8 cellular contexts compared by ENCODE assay signal in the genomic region with DNA sequence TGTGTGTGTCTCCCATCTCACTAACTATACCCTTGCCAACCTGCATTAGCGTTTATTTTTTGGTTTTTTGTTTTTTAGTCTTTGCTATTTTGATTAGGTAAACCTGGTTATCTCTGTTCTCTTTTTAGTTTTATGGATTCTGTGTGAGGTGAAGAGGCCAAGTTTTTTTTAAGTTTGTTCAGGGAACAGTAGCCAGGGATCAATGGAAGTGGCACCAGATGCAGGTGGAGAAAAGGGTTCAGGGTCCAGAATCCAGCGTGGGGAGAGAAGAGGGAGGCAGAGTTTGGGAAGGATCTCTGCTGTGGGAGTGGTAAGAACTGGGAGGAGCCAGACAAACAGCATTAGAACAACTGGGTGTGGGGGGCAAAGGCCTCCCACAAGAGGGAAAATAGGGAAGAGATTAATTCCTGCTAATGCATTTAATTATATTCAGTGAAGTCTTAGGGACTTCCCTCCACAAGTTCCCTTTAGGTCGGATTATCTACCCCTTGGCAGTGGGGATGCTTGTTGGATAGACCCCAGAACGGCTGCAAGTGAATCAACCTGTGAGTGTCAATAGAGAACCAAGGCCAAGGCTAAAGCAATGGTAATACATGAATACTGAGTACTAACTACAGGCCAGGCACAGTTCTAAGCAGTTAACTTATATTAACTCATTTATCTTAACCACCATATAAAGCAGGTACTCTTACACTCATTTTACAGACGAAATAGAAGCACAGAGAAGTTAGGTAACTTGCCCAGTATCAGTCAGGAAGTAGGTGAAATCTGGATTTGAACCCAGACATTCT. TPM values are rescaled to one million over a fixed set of nuclear protein-coding genes. Genes with fewer than 3 reads are reported as not detected.
DNase-seq lines count a peak whose midpoint lies in the region; ATAC-seq and TF ChIP-seq lines count a peak whose summit lies in the region.

No MANE protein-coding gene starts in this region.

- no peaks in the 10 kb centered on the region for H3K36me3 ChIP-seq in iPS-15b (ENCODE audit: control insufficient read depth, insufficient read depth, low read length)

- CTCF ChIA-PET in WTC11 (lab: Charles Lee) = interaction anchor here (1.1 to 2.8 kb wide), 7 partner anchors 11 to 73 kb away, joined by 3 to 44 read pairs (median 18); a partner anchor contains a TSS

- peak; percentile 45 for DNase-seq in DMS 273 (lab: John Stamatoyannopoulos, UW; ENCODE audit: unreplicated experiment)
- no peak for DNase-seq in DMS 273 treated with DMSO at 0.1 percent for 48 hours (lab: John Stamatoyannopoulos, UW)
- no peak for DNase-seq in WTC11 (ENCODE audit: low spot score)
- DNase-seq in DMS153 treated with DMSO at 0.1 percent for 48 hours (lab: John Stamatoyannopoulos, UW; ENCODE audit: unreplicated experiment) = no peak
- DNase-seq in NCI-H510A treated with DMSO at 0.1 percent for 48 hours (lab: John Stamatoyannopoulos, UW) = no peak

- H3K27me3 ChIP-seq in iPS-15b (ENCODE audit: control insufficient read depth, insufficient read depth, low read length) = no peaks in the 10 kb centered on the region

- peak overlapping the region; percentile 16 for H3K9ac ChIP-seq in iPS-15b (ENCODE audit: low read depth, low read length)

- TF ChIP-seq CTCF in WTC11 (IDR thresholded peaks at IDR 0.05) = no peak

- ATAC-seq in WTC11 = no peak
- ATAC-seq in stimulated activated memory B cell treated with anti-CD40 and anti-IgM and Interleukin-4, amounts not matched to agents 10 μg/mL and 1 μg/mL and 100 μg/mL, for 72 hours = no peak
- ATAC-seq in GM19035 (IDR thresholded peaks at IDR 0.05; ENCODE audit: unreplicated experiment) = no peak

- H3K4me3 Mint-ChIP-seq in WTC11 = peak overlapping the region; percentile 97
- peak overlapping the region; percentile 96 for H3K4me3 Mint-ChIP-seq in stimulated activated memory B cell treated with anti-CD40 and anti-IgM and Interleukin-4, amounts not matched to agents 10 μg/mL and 1 μg/mL and 100 μg/mL, for 72 hours

- no peaks in the 10 kb centered on the region for H3K36me3 Mint-ChIP-seq in WTC11
- no peaks in the 10 kb centered on the region for H3K36me3 Mint-ChIP-seq in stimulated activated memory B cell treated with anti-CD40 and anti-IgM and Interleukin-4, amounts not matched to agents 10 μg/mL and 1 μg/mL and 100 μg/mL, for 72 hours

- H3K9me3 ChIP-seq in iPS-15b (ENCODE audit: control insufficient read depth, insufficient read depth, low read length) = no peaks in the 10 kb centered on the region

- peak overlapping the region; percentile 83 for H3K4me3 ChIP-seq in iPS-15b (ENCODE audit: low read depth, low read length)

- POLR2A ChIA-PET in WTC11 (lab: Charles Lee) = interaction anchor here (2.6 kb wide), 1 partner anchor 70 kb away, joined by 13 read pairs; a partner anchor contains a TSS

- peaks cover 25% of the 10 kb centered on the region for H3K4me1 ChIP-seq in iPS-15b (ENCODE audit: control insufficient read depth, insufficient read depth, low read length)

- H3K4me1 Mint-ChIP-seq in WTC11 = peaks cover 41% of the 10 kb centered on the region
- H3K4me1 Mint-ChIP-seq in stimulated activated memory B cell treated with anti-CD40 and anti-IgM and Interleukin-4, amounts not matched to agents 10 μg/mL and 1 μg/mL and 100 μg/mL, for 72 hours = peaks cover 76% of the 10 kb centered on the region

- H3K27me3 Mint-ChIP-seq in WTC11 (ENCODE audit: low read depth) = no peaks in the 10 kb centered on the region
- H3K27me3 Mint-ChIP-seq in stimulated activated memory B cell treated with anti-CD40 and anti-IgM and Interleukin-4, amounts not matched to agents 10 μg/mL and 1 μg/mL and 100 μg/mL, for 72 hours = no peaks in the 10 kb centered on the region

- H3K9me3 Mint-ChIP-seq in WTC11 = no peaks in the 10 kb centered on the region
- no peaks in the 10 kb centered on the region for H3K9me3 Mint-ChIP-seq in stimulated activated memory B cell treated with anti-CD40 and anti-IgM and Interleukin-4, amounts not matched to agents 10 μg/mL and 1 μg/mL and 100 μg/mL, for 72 hours

- H3K27ac Mint-ChIP-seq in WTC11 = peak overlapping the region; percentile 86
- peak overlapping the region; percentile 89 for H3K27ac Mint-ChIP-seq in stimulated activated memory B cell treated with anti-CD40 and anti-IgM and Interleukin-4, amounts not matched to agents 10 μg/mL and 1 μg/mL and 100 μg/mL, for 72 hours

TF ChIP-seq in WTC11, 78 proteins besides CTCF, POLR2A, EP300 and RAD21 (continues in another document):
- TF ChIP-seq ZNF232 (CRISPR knock-in tag; IDR thresholded peaks at IDR 0.05) (no peak), ZNF671 (CRISPR knock-in tag; IDR thresholded peaks at IDR 0.05) (no peak), NR3C1 (CRISPR knock-in tag; conservative IDR thresholded peaks at IDR 0.05; ENCODE audit: low read depth) (no peak)
- TF ChIP-seq, protein P1, sequence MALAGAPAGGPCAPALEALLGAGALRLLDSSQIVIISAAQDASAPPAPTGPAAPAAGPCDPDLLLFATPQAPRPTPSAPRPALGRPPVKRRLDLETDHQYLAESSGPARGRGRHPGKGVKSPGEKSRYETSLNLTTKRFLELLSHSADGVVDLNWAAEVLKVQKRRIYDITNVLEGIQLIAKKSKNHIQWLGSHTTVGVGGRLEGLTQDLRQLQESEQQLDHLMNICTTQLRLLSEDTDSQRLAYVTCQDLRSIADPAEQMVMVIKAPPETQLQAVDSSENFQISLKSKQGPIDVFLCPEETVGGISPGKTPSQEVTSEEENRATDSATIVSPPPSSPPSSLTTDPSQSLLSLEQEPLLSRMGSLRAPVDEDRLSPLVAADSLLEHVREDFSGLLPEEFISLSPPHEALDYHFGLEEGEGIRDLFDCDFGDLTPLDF (CRISPR knock-in tag; IDR thresholded peaks at IDR 0.05) = no peak
- TF ChIP-seq, protein P2, sequence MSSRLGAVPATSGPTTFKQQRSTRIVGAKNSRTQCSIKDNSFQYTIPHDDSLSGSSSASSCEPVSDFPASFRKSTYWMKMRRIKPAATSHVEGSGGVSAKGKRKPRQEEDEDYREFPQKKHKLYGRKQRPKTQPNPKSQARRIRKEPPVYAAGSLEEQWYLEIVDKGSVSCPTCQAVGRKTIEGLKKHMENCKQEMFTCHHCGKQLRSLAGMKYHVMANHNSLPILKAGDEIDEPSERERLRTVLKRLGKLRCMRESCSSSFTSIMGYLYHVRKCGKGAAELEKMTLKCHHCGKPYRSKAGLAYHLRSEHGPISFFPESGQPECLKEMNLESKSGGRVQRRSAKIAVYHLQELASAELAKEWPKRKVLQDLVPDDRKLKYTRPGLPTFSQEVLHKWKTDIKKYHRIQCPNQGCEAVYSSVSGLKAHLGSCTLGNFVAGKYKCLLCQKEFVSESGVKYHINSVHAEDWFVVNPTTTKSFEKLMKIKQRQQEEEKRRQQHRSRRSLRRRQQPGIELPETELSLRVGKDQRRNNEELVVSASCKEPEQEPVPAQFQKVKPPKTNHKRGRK (CRISPR knock-in tag; IDR thresholded peaks at IDR 0.05; ENCODE audit: borderline replicate concordance) = no peak
- TF ChIP-seq, protein P3, sequence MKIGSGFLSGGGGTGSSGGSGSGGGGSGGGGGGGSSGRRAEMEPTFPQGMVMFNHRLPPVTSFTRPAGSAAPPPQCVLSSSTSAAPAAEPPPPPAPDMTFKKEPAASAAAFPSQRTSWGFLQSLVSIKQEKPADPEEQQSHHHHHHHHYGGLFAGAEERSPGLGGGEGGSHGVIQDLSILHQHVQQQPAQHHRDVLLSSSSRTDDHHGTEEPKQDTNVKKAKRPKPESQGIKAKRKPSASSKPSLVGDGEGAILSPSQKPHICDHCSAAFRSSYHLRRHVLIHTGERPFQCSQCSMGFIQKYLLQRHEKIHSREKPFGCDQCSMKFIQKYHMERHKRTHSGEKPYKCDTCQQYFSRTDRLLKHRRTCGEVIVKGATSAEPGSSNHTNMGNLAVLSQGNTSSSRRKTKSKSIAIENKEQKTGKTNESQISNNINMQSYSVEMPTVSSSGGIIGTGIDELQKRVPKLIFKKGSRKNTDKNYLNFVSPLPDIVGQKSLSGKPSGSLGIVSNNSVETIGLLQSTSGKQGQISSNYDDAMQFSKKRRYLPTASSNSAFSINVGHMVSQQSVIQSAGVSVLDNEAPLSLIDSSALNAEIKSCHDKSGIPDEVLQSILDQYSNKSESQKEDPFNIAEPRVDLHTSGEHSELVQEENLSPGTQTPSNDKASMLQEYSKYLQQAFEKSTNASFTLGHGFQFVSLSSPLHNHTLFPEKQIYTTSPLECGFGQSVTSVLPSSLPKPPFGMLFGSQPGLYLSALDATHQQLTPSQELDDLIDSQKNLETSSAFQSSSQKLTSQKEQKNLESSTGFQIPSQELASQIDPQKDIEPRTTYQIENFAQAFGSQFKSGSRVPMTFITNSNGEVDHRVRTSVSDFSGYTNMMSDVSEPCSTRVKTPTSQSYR (CRISPR knock-in tag; IDR thresholded peaks at IDR 0.05) = no peak
- TF ChIP-seq, protein P4, sequence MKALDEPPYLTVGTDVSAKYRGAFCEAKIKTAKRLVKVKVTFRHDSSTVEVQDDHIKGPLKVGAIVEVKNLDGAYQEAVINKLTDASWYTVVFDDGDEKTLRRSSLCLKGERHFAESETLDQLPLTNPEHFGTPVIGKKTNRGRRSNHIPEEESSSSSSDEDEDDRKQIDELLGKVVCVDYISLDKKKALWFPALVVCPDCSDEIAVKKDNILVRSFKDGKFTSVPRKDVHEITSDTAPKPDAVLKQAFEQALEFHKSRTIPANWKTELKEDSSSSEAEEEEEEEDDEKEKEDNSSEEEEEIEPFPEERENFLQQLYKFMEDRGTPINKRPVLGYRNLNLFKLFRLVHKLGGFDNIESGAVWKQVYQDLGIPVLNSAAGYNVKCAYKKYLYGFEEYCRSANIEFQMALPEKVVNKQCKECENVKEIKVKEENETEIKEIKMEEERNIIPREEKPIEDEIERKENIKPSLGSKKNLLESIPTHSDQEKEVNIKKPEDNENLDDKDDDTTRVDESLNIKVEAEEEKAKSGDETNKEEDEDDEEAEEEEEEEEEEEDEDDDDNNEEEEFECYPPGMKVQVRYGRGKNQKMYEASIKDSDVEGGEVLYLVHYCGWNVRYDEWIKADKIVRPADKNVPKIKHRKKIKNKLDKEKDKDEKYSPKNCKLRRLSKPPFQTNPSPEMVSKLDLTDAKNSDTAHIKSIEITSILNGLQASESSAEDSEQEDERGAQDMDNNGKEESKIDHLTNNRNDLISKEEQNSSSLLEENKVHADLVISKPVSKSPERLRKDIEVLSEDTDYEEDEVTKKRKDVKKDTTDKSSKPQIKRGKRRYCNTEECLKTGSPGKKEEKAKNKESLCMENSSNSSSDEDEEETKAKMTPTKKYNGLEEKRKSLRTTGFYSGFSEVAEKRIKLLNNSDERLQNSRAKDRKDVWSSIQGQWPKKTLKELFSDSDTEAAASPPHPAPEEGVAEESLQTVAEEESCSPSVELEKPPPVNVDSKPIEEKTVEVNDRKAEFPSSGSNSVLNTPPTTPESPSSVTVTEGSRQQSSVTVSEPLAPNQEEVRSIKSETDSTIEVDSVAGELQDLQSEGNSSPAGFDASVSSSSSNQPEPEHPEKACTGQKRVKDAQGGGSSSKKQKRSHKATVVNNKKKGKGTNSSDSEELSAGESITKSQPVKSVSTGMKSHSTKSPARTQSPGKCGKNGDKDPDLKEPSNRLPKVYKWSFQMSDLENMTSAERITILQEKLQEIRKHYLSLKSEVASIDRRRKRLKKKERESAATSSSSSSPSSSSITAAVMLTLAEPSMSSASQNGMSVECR (CRISPR knock-in tag; IDR thresholded peaks at IDR 0.05; ENCODE audit: borderline replicate concordance) = no peak

RNA-seq across cellular contexts. Expression of a gene that starts 0.6 kb away (rescaled TPM):
- 0.14 TPM in 1 of 3 replicates, not detected in the others for total RNA-seq in WTC11 (2021)

RNA-seq across cellular contexts. Expression of a gene that starts 0.8 kb away (rescaled TPM):
- total RNA-seq in WTC11 (2021) = 51.8 to 79.8 TPM (median 60.0 TPM) in 3 replicates

RNA-seq across cellular contexts. Expression of a gene that starts 37.1 kb away (rescaled TPM):
- total RNA-seq in WTC11 (2021) = 16.4 to 18.1 TPM (median 16.7 TPM) in 3 replicates

RNA-seq across cellular contexts. Expression of a gene that starts 49.0 kb away (rescaled TPM):
- 12.9 to 15.4 TPM (median 15.3 TPM) in 3 replicates for total RNA-seq in WTC11 (2021)
